In the genomic region with DNA sequence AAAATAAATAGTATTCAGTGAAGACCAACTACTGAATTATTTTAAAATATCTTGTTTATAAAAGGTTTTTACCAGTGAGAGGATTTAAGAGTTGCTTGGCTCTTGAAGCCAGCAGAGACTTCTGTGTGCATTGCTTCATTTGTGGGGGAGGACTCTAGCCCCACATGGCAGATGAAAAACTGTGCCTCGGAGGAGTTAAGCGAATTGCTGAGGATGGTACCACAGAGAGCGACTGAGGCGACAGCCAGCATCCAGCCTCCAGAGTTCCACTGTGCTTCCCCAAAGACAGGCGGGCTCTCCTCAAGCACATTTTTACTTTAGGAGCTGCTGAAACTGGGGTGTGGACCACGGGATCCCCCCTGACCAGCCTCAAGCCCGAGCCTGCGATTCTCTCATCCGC, we compare ENCODE assay signal across 1 cellular context.
TF ChIP-seq lines count a peak whose summit lies in the region.

No MANE protein-coding gene starts in this region.

TF ChIP-seq in IMR-90, 13 proteins besides CTCF, POLR2A, EP300 and RAD21:
- TF ChIP-seq ELK1 (IDR thresholded peaks at IDR 0.05; ENCODE audit: borderline replicate concordance, low read depth, low read length) (no peak), CHD1 (IDR thresholded peaks at IDR 0.05; ENCODE audit: low read depth, low read length) (no peak), MXI1 (IDR thresholded peaks at IDR 0.05; ENCODE audit: borderline replicate concordance, low read depth, low read length) (no peak), BHLHE40 (IDR thresholded peaks at IDR 0.05; ENCODE audit: low read depth, low read length) (no peak), MAZ (IDR thresholded peaks at IDR 0.05; ENCODE audit: borderline replicate concordance, low read depth, low read length) (no peak), RFX5 (IDR thresholded peaks at IDR 0.05; ENCODE audit: low read depth, low read length) (no peak), CEBPB (IDR thresholded peaks at IDR 0.05; ENCODE audit: low read depth, low read length) (no peak), SMC3 (IDR thresholded peaks at IDR 0.05; ENCODE audit: low read depth, low read length) (no peak), MAFK (IDR thresholded peaks at IDR 0.05; ENCODE audit: low read depth, low read length) (no peak), RCOR1 (IDR thresholded peaks at IDR 0.05; ENCODE audit: insufficient replicate concordance, low read length) (no peak), FOS (IDR thresholded peaks at IDR 0.05; ENCODE audit: low read depth, low read length) (no peak), NFE2L2 (IDR thresholded peaks at IDR 0.05; ENCODE audit: low read depth, low read length) (no peak)
- TF ChIP-seq, protein P1, sequence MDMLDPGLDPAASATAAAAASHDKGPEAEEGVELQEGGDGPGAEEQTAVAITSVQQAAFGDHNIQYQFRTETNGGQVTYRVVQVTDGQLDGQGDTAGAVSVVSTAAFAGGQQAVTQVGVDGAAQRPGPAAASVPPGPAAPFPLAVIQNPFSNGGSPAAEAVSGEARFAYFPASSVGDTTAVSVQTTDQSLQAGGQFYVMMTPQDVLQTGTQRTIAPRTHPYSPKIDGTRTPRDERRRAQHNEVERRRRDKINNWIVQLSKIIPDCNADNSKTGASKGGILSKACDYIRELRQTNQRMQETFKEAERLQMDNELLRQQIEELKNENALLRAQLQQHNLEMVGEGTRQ (IDR thresholded peaks at IDR 0.05; ENCODE audit: low read depth, low read length): no peak
